In the genomic region with DNA sequence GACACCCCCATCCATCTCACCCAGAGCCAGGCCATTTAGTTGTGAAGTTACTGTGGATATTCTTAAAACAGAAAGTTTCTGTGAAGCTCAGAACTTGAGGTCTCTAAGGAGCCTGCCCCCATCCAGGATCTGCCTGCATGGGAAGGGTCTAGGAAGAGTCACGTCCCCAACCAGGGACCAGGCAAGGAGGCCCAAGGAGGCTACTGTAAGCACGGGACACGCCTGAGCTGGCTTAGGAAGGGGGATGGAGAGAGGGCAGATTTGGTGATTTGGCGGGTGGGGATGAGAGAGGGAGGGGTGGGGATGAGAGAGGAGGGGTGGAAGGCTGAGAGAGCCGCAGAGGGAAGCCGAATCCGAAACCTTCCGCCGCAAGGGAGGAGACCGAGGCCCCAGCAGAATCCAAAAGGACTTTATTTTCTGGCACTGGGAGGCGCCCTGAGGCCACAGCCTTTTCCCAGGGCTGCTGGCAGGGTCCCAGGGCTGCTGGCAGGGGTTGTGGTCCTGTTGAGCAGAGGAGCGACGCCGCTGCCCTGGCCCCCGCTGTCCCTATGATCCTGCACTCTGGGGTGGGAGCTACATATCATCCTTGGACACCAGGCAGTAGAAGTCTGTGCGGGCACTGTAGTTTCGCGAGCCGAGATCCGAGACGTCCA, we compare ENCODE assay signal across 9 cellular contexts. TPM values are rescaled to one million over a fixed set of nuclear protein-coding genes. Genes with fewer than 3 reads are reported as not detected.
DNase-seq lines count a peak whose midpoint lies in the region; ATAC-seq and TF ChIP-seq lines count a peak whose summit lies in the region.
"Had no signal": no experiment of that assay in that cellular context is flagged by ENCODE, and none has a peak within 500 bp of the region (broad histone marks: within the 10 kb centered on the region; RNA-seq: fewer than 3 reads in every experiment).

No MANE protein-coding gene starts in this region.

- TF ChIP-seq CTCF in fibroblast of villous mesenchyme (IDR thresholded peaks at IDR 0.05; ENCODE audit: insufficient read depth, low read depth, low read length) (peak; percentile 19), osteocyte (IDR thresholded peaks at IDR 0.05) (no peak), CD14-positive monocyte (IDR thresholded peaks at IDR 0.05) (no peak), GM10266 (IDR thresholded peaks at IDR 0.05; ENCODE audit: control insufficient read depth, insufficient read depth, low read depth, missing control alignments) (no peak)

- intact Hi-C loops in CD14-positive monocyte (cut with micrococcal nuclease) = loop anchor here in 1 of 2 donors (5.0 kb wide), 2 partner anchors 102 to 168 kb away; a partner anchor contains a TSS

- no peaks in the 10 kb centered on the region for H3K36me3 Mint-ChIP-seq in T-helper 17 cell (ENCODE audit: low read depth)
- no peaks in the 10 kb centered on the region for H3K36me3 Mint-ChIP-seq in osteocyte (ENCODE audit: unreplicated experiment)
- H3K36me3 Mint-ChIP-seq in CD14-positive monocyte = no peaks in the 10 kb centered on the region

- in situ Hi-C loops in G401 (cut with HindIII; ENCODE audit: low sequenced_read_pairs) = no loop called here

- H3K27me3 Mint-ChIP-seq in T-helper 17 cell = no peaks in the 10 kb centered on the region
- no peaks in the 10 kb centered on the region for H3K27me3 Mint-ChIP-seq in osteocyte (ENCODE audit: unreplicated experiment)
- H3K27me3 Mint-ChIP-seq in CD14-positive monocyte (ENCODE audit: low read depth in 3 of 3) = peaks cover 0 to 12% (median 1%) of the 10 kb centered on the region in 3 donors

- H3K9me3 Mint-ChIP-seq in osteocyte (ENCODE audit: unreplicated experiment) (no peaks in the 10 kb centered on the region), CD14-positive monocyte (no peaks in the 10 kb centered on the region)

- peak overlapping the region; percentile 72 for H3K27ac Mint-ChIP-seq in T-helper 17 cell
- H3K27ac Mint-ChIP-seq in osteocyte (ENCODE audit: unreplicated experiment) = peak overlapping the region; percentile 68
- H3K27ac Mint-ChIP-seq in CD14-positive monocyte = peak overlapping the region in 3 of 7 donors; percentile 37 to 73 (median 63)

- no peak overlapping the region for H3K4me3 ChIP-seq in fibroblast of villous mesenchyme (ENCODE audit: low read depth, low read length)

- H3K9me3 ChIP-seq in T-helper 17 cell (ENCODE audit: control insufficient read depth, low read length, poor library complexity, severe bottlenecking) = no peaks in the 10 kb centered on the region
- H3K9me3 ChIP-seq: pancreas had no signal

- peaks cover 8% of the 10 kb centered on the region for H3K4me1 Mint-ChIP-seq in T-helper 17 cell
- peaks cover 19% of the 10 kb centered on the region for H3K4me1 Mint-ChIP-seq in osteocyte (ENCODE audit: unreplicated experiment)
- peaks cover 7% of the 10 kb centered on the region for H3K4me1 Mint-ChIP-seq in CD14-positive monocyte

- peak overlapping the region; percentile 76 for H3K4me3 Mint-ChIP-seq in T-helper 17 cell
- H3K4me3 Mint-ChIP-seq in osteocyte (ENCODE audit: unreplicated experiment) = peak overlapping the region; percentile 56
- H3K4me3 Mint-ChIP-seq in CD14-positive monocyte = peak overlapping the region in 1 of 2 donors; percentile 30

- DNase-seq in G401 (ENCODE audit: low spot score) = peak; percentile 19
- no peak for DNase-seq in T-helper 17 cell
- DNase-seq in fibroblast of villous mesenchyme (ENCODE audit: low read depth) = peak; percentile 35
- DNase-seq in osteocyte (ENCODE audit: extremely low spot score, unreplicated experiment) = no peak
- no peak for DNase-seq in iPS-NIHi7 (ENCODE audit: extremely low spot score)
- DNase-seq in CD14-positive monocyte (ENCODE audit: low spot score) = no peak
- no peak for DNase-seq in GM10266 (ENCODE audit: extremely low spot score)

- ATAC-seq in T-helper 17 cell (no peak), GM18873 (IDR thresholded peaks at IDR 0.05; ENCODE audit: low FRiP score, unreplicated experiment) (no peak)

RNA-seq across cellular contexts. Expression of a gene that starts 9.3 kb away (rescaled TPM):
- total RNA-seq in G401 (2014; rRNA removed; shearing (Covaris generic)) = 20.6 and 31.9 TPM in 2 replicates
- 100 to 1,000 TPM; 353 to 409 TPM for total RNA-seq in T-helper 17 cell
- 10.8 and 14.5 TPM in 2 replicates for total RNA-seq in fibroblast of villous mesenchyme
- total RNA-seq in osteocyte = 27.0 and 28.0 TPM in 2 replicates
- 10 to 100 TPM; 62.8 to 75.4 TPM for polyA plus RNA-seq in CD14-positive monocyte

RNA-seq across cellular contexts. Expression of a gene that starts 11.4 kb away (rescaled TPM):
- total RNA-seq in G401 (2014; rRNA removed; shearing (Covaris generic)) = 1.1 and 7.9 TPM in 2 replicates
- total RNA-seq in T-helper 17 cell = not detected
- total RNA-seq in fibroblast of villous mesenchyme = 2.2 and 2.6 TPM in 2 replicates
- total RNA-seq in osteocyte = 0.40 and 0.50 TPM in 2 replicates
- polyA plus RNA-seq in CD14-positive monocyte = not detected

RNA-seq across cellular contexts. Expression of a gene that starts 36.1 kb away (rescaled TPM):
- 27.4 and 32.1 TPM in 2 replicates for total RNA-seq in G401 (2014; rRNA removed; shearing (Covaris generic))
- total RNA-seq in T-helper 17 cell = 1 to 10 TPM; 6.0 to 8.6 TPM
- 0.43 and 1.3 TPM in 2 replicates for total RNA-seq in fibroblast of villous mesenchyme
- 61.0 and 63.3 TPM in 2 replicates for total RNA-seq in osteocyte
- not detected for polyA plus RNA-seq in CD14-positive monocyte

RNA-seq across cellular contexts. Expression of a gene that starts 36.4 kb away (rescaled TPM):
- total RNA-seq in G401 (2014; rRNA removed; shearing (Covaris generic)) = 0.31 and 0.98 TPM in 2 replicates
- total RNA-seq in T-helper 17 cell (100 to 1,000 TPM; 131 to 165 TPM), fibroblast of villous mesenchyme (not detected in 2 replicates), osteocyte (not detected in 2 replicates)
- under 1 TPM in 1 of 2 donors, not detected in 1; 0.18 TPM for polyA plus RNA-seq in CD14-positive monocyte

RNA-seq across cellular contexts. Expression of a gene that starts 44.6 kb away (rescaled TPM):
- total RNA-seq in G401 (2014; rRNA removed; shearing (Covaris generic)) = 78.1 and 84.1 TPM in 2 replicates
- total RNA-seq in T-helper 17 cell = 10 to 100 TPM; 21.8 to 24.5 TPM
- total RNA-seq in fibroblast of villous mesenchyme = 31.5 and 34.8 TPM in 2 replicates
- 55.3 and 56.1 TPM in 2 replicates for total RNA-seq in osteocyte
- polyA plus RNA-seq in CD14-positive monocyte = 10 to 100 TPM in 1 of 2 donors, 1 to 10 TPM in 1; 9.3 to 12.4 TPM

Comparison
In these comparisons a context has a peak if more than half of its experiments do, and no peak if none do; other contexts are left out.
1. DNase-seq: peak in G401 (single experiment) and fibroblast of villous mesenchyme (single experiment); none in T-helper 17 cell (0 of 3), osteocyte (single experiment), iPS-NIHi7 (single experiment), CD14-positive monocyte (single experiment) and GM10266 (single experiment).
2. RNA of a gene that starts 9.3 kb away (total RNA-seq): 353 to 409 TPM in T-helper 17 cell; 20.6 to 31.9 TPM in G401, 27.0 to 28.0 TPM in osteocyte and 10.8 to 14.5 TPM in fibroblast of villous mesenchyme; every median in the first group is over 10 times any median in the second.